ENCODE assay signal across 1 cellular context in the genomic region with DNA sequence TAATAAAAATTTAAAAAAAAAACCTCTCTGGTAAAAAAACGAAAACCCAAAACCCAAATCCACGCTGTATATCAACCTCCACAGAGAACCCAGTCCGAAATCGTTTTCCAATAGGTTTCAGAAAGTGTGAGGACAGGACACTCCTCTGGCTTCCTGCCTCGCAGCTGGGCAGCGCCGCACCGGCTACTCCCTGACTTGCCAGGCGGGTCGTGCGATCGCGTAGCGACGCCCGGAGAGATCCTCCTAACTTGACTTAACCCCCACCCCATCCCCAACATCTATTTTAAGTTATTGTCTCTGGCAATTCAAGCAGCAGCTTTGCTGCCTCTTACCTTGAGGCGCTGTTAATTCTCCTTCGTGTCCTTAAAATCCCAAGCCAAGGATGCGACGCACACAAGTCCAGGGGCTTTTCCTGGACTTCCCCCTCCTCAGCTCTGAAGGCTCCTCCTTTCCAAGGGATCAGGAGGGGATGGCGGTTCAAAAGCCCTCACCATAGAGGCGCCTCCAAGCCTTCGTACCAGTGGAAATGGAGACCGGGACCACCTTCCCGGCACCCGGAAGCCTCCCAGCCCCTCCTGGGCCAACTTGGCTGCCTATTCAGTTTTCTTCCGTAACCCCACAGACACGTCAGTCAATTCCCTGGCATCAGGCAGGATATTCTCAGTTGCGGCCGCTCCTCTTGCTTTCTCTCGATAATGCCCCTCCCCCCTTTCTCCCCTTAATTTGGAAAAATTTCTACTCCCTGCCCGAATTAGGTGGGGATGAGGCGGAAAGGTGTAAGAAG.
TF ChIP-seq lines count a peak whose summit lies in the region.

No MANE protein-coding gene starts in this region.

TF ChIP-seq in SK-N-SH, 30 proteins besides CTCF, POLR2A, EP300 and RAD21 (continued from another document):
- no peak for TF ChIP-seq ZBTB33 (IDR thresholded peaks at IDR 0.05; ENCODE audit: borderline replicate concordance, low read depth)
- TF ChIP-seq MXI1 (IDR thresholded peaks at IDR 0.05; ENCODE audit: low read depth, low read length), result peak; percentile 23; the same call in 1 of the 2 replicates
- TF ChIP-seq ELF1 (IDR thresholded peaks at IDR 0.05), result peak; percentile 34; the same call in 1 of the 2 replicates
- TF ChIP-seq RCOR1 (IDR thresholded peaks at IDR 0.05; ENCODE audit: low read length), result no peak
- TF ChIP-seq MEF2A (IDR thresholded peaks at IDR 0.05; ENCODE audit: borderline replicate concordance, low read depth), result no peak
